In the genomic region with DNA sequence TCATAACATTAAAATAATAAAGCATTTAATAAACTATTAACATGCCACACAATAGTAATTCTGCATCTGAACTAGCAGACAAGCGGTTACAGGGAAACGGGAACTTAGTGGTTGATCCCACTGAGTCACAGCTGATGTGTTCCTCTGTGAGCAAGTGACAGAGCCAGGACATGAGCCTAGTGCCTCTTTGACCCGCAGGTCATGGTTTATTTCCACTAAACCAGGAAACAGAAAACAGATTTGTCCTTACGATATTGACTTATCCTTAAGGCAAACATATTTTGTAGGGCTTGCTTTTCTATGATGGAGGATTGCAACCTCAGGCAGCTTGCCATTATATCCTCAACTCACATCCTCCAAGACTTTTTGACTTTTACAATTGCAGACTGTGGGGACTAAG, we compare ENCODE assay signal across 23 cellular contexts.
"Had no signal": no experiment of that assay in that cellular context is flagged by ENCODE, and none has a peak within 500 bp of the region (broad histone marks: within the 10 kb centered on the region; RNA-seq: fewer than 3 reads in every experiment).

No MANE protein-coding gene starts in this region.

- DNase-seq: IMR-90, Karpas-422, KG1, NCI-H1092 treated with DMSO at 0.1 percent for 48 hours, NCI-H1436, NCI-H187, NCI-H2029, NCI-H2081 treated with DMSO at 0.1 percent for 48 hours, NCI-H2171, NCI-H226, NCI-H446, NCI-H510A, NCI-H524 treated with DMSO at 0.1 percent for 48 hours, NCI-H69, NCI-H774, OCI-M1, PC-9, Peyer's patch, SHP77 treated with DMSO at 0.1 percent for 48 hours, SJCRH30 had no signal

- H3K4me3 ChIP-seq: PC-9, Peyer's patch, SJCRH30 had no signal

- H3K4me1 ChIP-seq: Peyer's patch, SJCRH30 had no signal

- H3K9me3 ChIP-seq: Peyer's patch, SJCRH30 had no signal

- ATAC-seq: Right ventricle myocardium inferior, SK-N-SH treated with all-trans-retinoic acid at 6 μM for 48 hours had no signal

- H3K27me3 ChIP-seq: Peyer's patch, SJCRH30 had no signal

- H3K36me3 ChIP-seq: Peyer's patch, SJCRH30 had no signal

- H3K27ac ChIP-seq: HL-60, PC-9, Peyer's patch, SJCRH30 had no signal
